1 cellular context compared by ENCODE assay signal in genomic region chr9:137049544-137050449, GRCh38.
TF ChIP-seq lines count a peak whose summit lies in the region.

No MANE protein-coding gene starts in this region.

TF ChIP-seq in HepG2, 621 proteins besides CTCF, POLR2A, EP300 and RAD21 (continued from another document):
- TF ChIP-seq ARID3A (IDR thresholded peaks at IDR 0.05; ENCODE audit: low read depth, low read length), result no peak
